In the genomic region with DNA sequence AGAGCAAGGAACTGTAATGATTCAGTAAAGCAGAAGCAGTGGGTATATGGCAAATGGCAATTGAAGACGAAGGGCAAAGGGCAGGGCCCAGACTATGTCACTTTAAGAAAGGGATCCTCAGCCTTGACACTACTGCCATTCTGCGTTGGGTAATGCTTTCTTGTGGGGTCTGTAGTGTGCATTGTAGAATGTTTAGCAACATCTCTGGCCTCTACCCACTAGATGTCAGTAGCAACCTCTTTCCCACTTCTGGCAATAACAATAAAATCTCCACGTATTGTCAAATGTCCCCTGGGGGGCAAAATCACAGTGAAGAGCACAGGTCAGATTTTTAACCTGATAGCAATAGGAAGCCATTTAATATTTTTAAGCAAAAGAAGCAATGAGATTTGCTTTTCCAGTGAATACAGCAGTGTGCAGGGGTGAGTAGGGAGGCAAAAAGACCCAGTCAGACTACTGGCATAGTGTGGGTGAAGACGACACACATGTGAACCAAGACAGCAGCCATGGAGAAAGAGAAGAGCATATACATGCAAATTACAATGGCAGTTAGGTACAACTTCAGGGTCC, we compare ENCODE assay signal across 9 cellular contexts.
DNase-seq lines count a peak whose midpoint lies in the region; ATAC-seq, FAIRE-seq and TF ChIP-seq lines count a peak whose summit lies in the region.
"Had no signal": no experiment of that assay in that cellular context is flagged by ENCODE, and none has a peak within 500 bp of the region (broad histone marks: within the 10 kb centered on the region; RNA-seq: fewer than 3 reads in every experiment).

No MANE protein-coding gene starts in this region.

- H3K4me3 ChIP-seq in Karpas-422 (ENCODE audit: low read length) (no peak overlapping the region), GM12878 (no peak overlapping the region), Peyer's patch (no peak overlapping the region)

- 95% methylated on average over 4 of the region's 4 CpGs for WGBS in GM12878 (ENCODE audit: insufficient coverage, insufficient replicate concordance, low lambda C conversion rate, missing lambda C conversion rate)

- H3K9me3 Mint-ChIP-seq in activated T-helper 1 cell treated with anti-CD3 and anti-CD28 coated beads, Interleukin-12 subunit alpha, Interleukin-12 subunit beta, Interleukin-2, Interleukin-4 antibody, amounts not matched to agents 30 ng/mL and 10 ng/mL and 1 ng/mL, durations not matched to agents 14 hours and 24 hours and 36 hours: no peaks in the 10 kb centered on the region

- peaks cover 15% of the 10 kb centered on the region for H3K36me3 Mint-ChIP-seq in activated T-helper 1 cell treated with anti-CD3 and anti-CD28 coated beads, Interleukin-12 subunit alpha, Interleukin-12 subunit beta, Interleukin-2, Interleukin-4 antibody, amounts not matched to agents 30 ng/mL and 10 ng/mL and 1 ng/mL, durations not matched to agents 14 hours and 24 hours and 36 hours (ENCODE audit: low read depth)

- FAIRE-seq in GM12878 (lab: Jason Lieb, UNC): no peak

- POLR2A ChIA-PET in GM12878 (lab: Charles Lee): no interaction called here

- no peak overlapping the region for H3K27ac Mint-ChIP-seq in activated T-helper 1 cell treated with anti-CD3 and anti-CD28 coated beads, Interleukin-12 subunit alpha, Interleukin-12 subunit beta, Interleukin-2, Interleukin-4 antibody, amounts not matched to agents 30 ng/mL and 10 ng/mL and 1 ng/mL, durations not matched to agents 14 hours and 24 hours and 36 hours

- DNase-seq in DMS114 treated with DMSO at 0.1 percent for 48 hours (lab: John Stamatoyannopoulos, UW; ENCODE audit: unreplicated experiment) (peak; percentile 18), Karpas-422 (peak; percentile 62), GM12878 (ENCODE audit: low read depth, low spot score) (no peak), medulla oblongata (ENCODE audit: extremely low spot score) (peak; percentile 68), GM13976 (ENCODE audit: low spot score) (no peak), Peyer's patch (no peak)
- no peak for DNase-seq in activated T-helper 1 cell treated with anti-CD3 and anti-CD28 coated beads, Interleukin-12 subunit alpha, Interleukin-12 subunit beta, Interleukin-2, Interleukin-4 antibody, amounts not matched to agents 30 ng/mL and 10 ng/mL and 1 ng/mL, durations not matched to agents 14 hours and 24 hours and 36 hours (ENCODE audit: low spot score)

- H3K4me2 ChIP-seq in Karpas-422 (ENCODE audit: low read depth, low read length, poor library complexity, severe bottlenecking) (no peak overlapping the region), GM12878 (ENCODE audit: control insufficient read depth, insufficient read depth) (no peak overlapping the region)

- CTCF ChIA-PET in GM12878 (lab: Yijun Ruan, JAX): interaction anchor here (1.0 to 2.0 kb wide), 8 partner anchors 12 to 206 kb away, joined by 3 to 13 read pairs (median 4); no protein-coding TSS in a partner anchor

- TF ChIP-seq POLR2A in GM12878 (IDR thresholded peaks at IDR 0.05; ENCODE audit: low read depth, low read length) (no peak), Peyer's patch (IDR thresholded peaks at IDR 0.05) (no peak)

- H3K9me3 ChIP-seq in Karpas-422 (ENCODE audit: low read length) (no peaks in the 10 kb centered on the region), GM12878 (replicated peaks; ENCODE audit: control insufficient read depth, insufficient read depth, low read length) (peaks cover under 1% of the 10 kb centered on the region; the same call in 2 of the 3 replicates), Peyer's patch (no peaks in the 10 kb centered on the region)

- peak; percentile 24 to 41 (median 34); a peak in 4 of 6 replicates for TF ChIP-seq CTCF in GM12878 (IDR thresholded peaks at IDR 0.05 in 2 of 3, conservative IDR thresholded peaks at IDR 0.05 in 1 of 3; ENCODE audit: control insufficient read depth in 2 of 3, extremely low read depth in 1 of 3, insufficient read depth in 1 of 3, low read depth in 3 of 3, low read length in 3 of 3)
- TF ChIP-seq CTCF in GM13976 (IDR thresholded peaks at IDR 0.05; ENCODE audit: borderline replicate concordance, control extremely low read depth, extremely low read depth, insufficient read depth, missing control alignments): no peak
- TF ChIP-seq CTCF in Peyer's patch (IDR thresholded peaks at IDR 0.05): peak in 1 of 6 experiments; percentile 31

- H3K27ac ChIP-seq in Karpas-422 (ENCODE audit: low read length) (no peak overlapping the region), GM12878 (ENCODE audit: control insufficient read depth, insufficient read depth) (no peak overlapping the region), Peyer's patch (no peak overlapping the region)
- H3K27ac ChIP-seq: parathyroid adenoma had no signal

- H3K4me1 ChIP-seq in Karpas-422 (ENCODE audit: low read length) (no peaks in the 10 kb centered on the region), GM12878 (ENCODE audit: control insufficient read depth, insufficient read depth, low read length) (no peaks in the 10 kb centered on the region), Peyer's patch (no peaks in the 10 kb centered on the region)
- H3K4me1 ChIP-seq: parathyroid adenoma had no signal

- H3K79me2 ChIP-seq in Karpas-422 (ENCODE audit: low read length) (no peaks in the 10 kb centered on the region), GM12878 (ENCODE audit: control insufficient read depth, insufficient read depth, low read length) (no peaks in the 10 kb centered on the region)
- H3K79me2 ChIP-seq: parathyroid adenoma had no signal

- H3K27me3 ChIP-seq in Karpas-422 (ENCODE audit: low read length): no peaks in the 10 kb centered on the region
- H3K27me3 ChIP-seq in GM12878 (replicated peaks in 1 of 2; ENCODE audit: control insufficient read depth in 2 of 2, insufficient read depth in 2 of 2, low read length in 1 of 2): no peaks in the 10 kb centered on the region
- H3K27me3 ChIP-seq in Peyer's patch: no peaks in the 10 kb centered on the region

- no peaks in the 10 kb centered on the region for H3K27me3 Mint-ChIP-seq in activated T-helper 1 cell treated with anti-CD3 and anti-CD28 coated beads, Interleukin-12 subunit alpha, Interleukin-12 subunit beta, Interleukin-2, Interleukin-4 antibody, amounts not matched to agents 30 ng/mL and 10 ng/mL and 1 ng/mL, durations not matched to agents 14 hours and 24 hours and 36 hours (ENCODE audit: insufficient read depth)

- H3K9me2 ChIP-seq in Karpas-422 (replicated peaks; ENCODE audit: insufficient read depth, low read length): no peaks in the 10 kb centered on the region

- no peaks in the 10 kb centered on the region for H3K4me1 Mint-ChIP-seq in activated T-helper 1 cell treated with anti-CD3 and anti-CD28 coated beads, Interleukin-12 subunit alpha, Interleukin-12 subunit beta, Interleukin-2, Interleukin-4 antibody, amounts not matched to agents 30 ng/mL and 10 ng/mL and 1 ng/mL, durations not matched to agents 14 hours and 24 hours and 36 hours (ENCODE audit: low read depth)

- intact Hi-C loops in GM12878 (cut with micrococcal nuclease; ENCODE audit: unreplicated experiment): loop anchor here (2.0 kb wide), 1 partner anchor 164 kb away; no protein-coding TSS in a partner anchor
- intact Hi-C loops in activated T-helper 1 cell treated with anti-CD3 and anti-CD28 coated beads, Interleukin-12 subunit alpha, Interleukin-12 subunit beta, Interleukin-2, Interleukin-4 antibody, amounts not matched to agents 30 ng/mL and 10 ng/mL and 1 ng/mL, durations not matched to agents 14 hours and 24 hours and 36 hours (cut with micrococcal nuclease): loop anchor here (1.0 to 10.0 kb wide), 2 partner anchors 164 to 196 kb away; no protein-coding TSS in a partner anchor

- in situ Hi-C loops in GM12878 (cut with MboI) (no loop called here), GM13976 (cut with MboI; ENCODE audit: low sequenced_read_pairs, unreplicated experiment) (no loop called here)

- ATAC-seq in GM12878 (peak; percentile 56), GM21390 (IDR thresholded peaks at IDR 0.05; ENCODE audit: unreplicated experiment) (no peak)

- no TSS peak for BruUV-seq in GM12878 (replicated peaks; lab: Mats Ljungman, UMichigan)

- no peaks in the 10 kb centered on the region for H4K20me1 ChIP-seq in Karpas-422 (ENCODE audit: insufficient read depth, low read depth, low read length)
- H4K20me1 ChIP-seq in GM12878 (ENCODE audit: control insufficient read depth, insufficient read depth): no peaks in the 10 kb centered on the region

- RAD21 ChIA-PET in GM12878 (lab: Charles Lee; ENCODE audit: unreplicated experiment): interaction anchor here (1.2 kb wide), 1 partner anchor 13 kb away, joined by 3 read pairs; no protein-coding TSS in a partner anchor

- no peak overlapping the region for H3K9ac ChIP-seq in Karpas-422 (ENCODE audit: low read length)
- no peak overlapping the region for H3K9ac ChIP-seq in GM12878 (ENCODE audit: control insufficient read depth, insufficient read depth, low read length)
- H3K9ac ChIP-seq: parathyroid adenoma had no signal

- H2AFZ ChIP-seq in Karpas-422 (ENCODE audit: low read length) (no peak overlapping the region), GM12878 (ENCODE audit: control insufficient read depth, low read depth, low read length) (no peak overlapping the region)
- H2AFZ ChIP-seq: parathyroid adenoma had no signal

- SMC1A ChIA-PET in GM12878 (lab: Charles Lee; ENCODE audit: uncharacterized antibody, unreplicated experiment): interaction anchor here (0.6 to 1.1 kb wide), 2 partner anchors 161 to 165 kb away, joined by 3 to 4 read pairs; no protein-coding TSS in a partner anchor

- TF ChIP-seq RAD21 in GM12878 (IDR thresholded peaks at IDR 0.05; ENCODE audit: insufficient read depth, low read depth, low read length): peak; percentile 62

- H3K4me3 Mint-ChIP-seq in activated T-helper 1 cell treated with anti-CD3 and anti-CD28 coated beads, Interleukin-12 subunit alpha, Interleukin-12 subunit beta, Interleukin-2, Interleukin-4 antibody, amounts not matched to agents 30 ng/mL and 10 ng/mL and 1 ng/mL, durations not matched to agents 14 hours and 24 hours and 36 hours: no peak overlapping the region

- no peak for TF ChIP-seq EP300 in GM12878 (IDR thresholded peaks at IDR 0.05; ENCODE audit: borderline replicate concordance in 1 of 2, control insufficient read depth in 1 of 2, low read depth in 2 of 2, low read length in 2 of 2)

- H3K36me3 ChIP-seq in Karpas-422 (ENCODE audit: insufficient read depth, low read length) (no peaks in the 10 kb centered on the region), GM12878 (ENCODE audit: control insufficient read depth in 2 of 2, insufficient read depth in 2 of 2, low read length in 1 of 2) (peaks cover 0 to 6% of the 10 kb centered on the region in 2 experiments; a peak in 1 of 4 replicates), Peyer's patch (peaks cover 0 to 3% (median 0%) of the 10 kb centered on the region in 3 donors)

TF ChIP-seq in GM12878, 131 proteins besides CTCF, POLR2A, EP300 and RAD21:
- no peak for TF ChIP-seq SIN3A (IDR thresholded peaks at IDR 0.05; ENCODE audit: low read depth, low read length)
- peak; percentile 34; the same call in 1 of the 2 replicates for TF ChIP-seq SMC3 (IDR thresholded peaks at IDR 0.05; ENCODE audit: borderline replicate concordance, low read length)
- TF ChIP-seq ZSCAN29 (IDR thresholded peaks at IDR 0.05): no peak
- no peak for TF ChIP-seq WRNIP1 (IDR thresholded peaks at IDR 0.05; ENCODE audit: borderline replicate concordance, low read depth, low read length)

Comparison
In these comparisons a context has a peak if more than half of its experiments do, and no peak if none do; other contexts are left out.
1. DNase-seq: peak in DMS114 treated with DMSO at 0.1 percent for 48 hours (single experiment), Karpas-422 (single experiment) and medulla oblongata (single experiment); none in GM12878 (single experiment), GM13976 (single experiment), activated T-helper 1 cell treated with anti-CD3 and anti-CD28 coated beads, Interleukin-12 subunit alpha, Interleukin-12 subunit beta, Interleukin-2, Interleukin-4 antibody, amounts not matched to agents 30 ng/mL and 10 ng/mL and 1 ng/mL, durations not matched to agents 14 hours and 24 hours and 36 hours (single experiment) and Peyer's patch (0 of 3).